ENCODE assay signal across 14 cellular contexts in genomic region chr22:22820076-22820475, GRCh38.
A peak's percentile ranks its signal among the peaks of the same experiment; 100 is the strongest.
DNase-seq lines count a peak whose midpoint lies in the region; ATAC-seq and TF ChIP-seq lines count a peak whose summit lies in the region.
"Had no signal": no experiment of that assay in that cellular context is flagged by ENCODE, and none has a peak within 500 bp of the region (broad histone marks: within the 10 kb centered on the region; RNA-seq: fewer than 3 reads in every experiment).

No MANE protein-coding gene starts in this region.

- peaks cover 94% of the 10 kb centered on the region for H3K4me1 Mint-ChIP-seq in activated naive CD8-positive, alpha-beta T cell (ENCODE audit: low read depth)
- H3K4me1 Mint-ChIP-seq in activated naive CD8-positive, alpha-beta T cell treated with anti-CD3 and anti-CD28 coated beads, Interleukin-2, amount 50 U/mL, for 24 hours = peaks cover 90% of the 10 kb centered on the region
- peaks cover 96% of the 10 kb centered on the region in 3 donors for H3K4me1 Mint-ChIP-seq in T-cell
- H3K4me1 Mint-ChIP-seq in immature natural killer cell = peaks cover 94 to 99% of the 10 kb centered on the region in 2 donors
- H3K4me1 Mint-ChIP-seq: neural crest cell had no signal

- H3K27me3 Mint-ChIP-seq in activated naive CD8-positive, alpha-beta T cell = no peaks in the 10 kb centered on the region
- no peaks in the 10 kb centered on the region for H3K27me3 Mint-ChIP-seq in activated naive CD8-positive, alpha-beta T cell treated with anti-CD3 and anti-CD28 coated beads, Interleukin-2, amount 50 U/mL, for 24 hours
- H3K27me3 Mint-ChIP-seq in T-cell (no peaks in the 10 kb centered on the region), immature natural killer cell (ENCODE audit: low read depth in 3 of 3) (peaks cover 3 to 10% (median 4%) of the 10 kb centered on the region in 3 donors)

- peaks cover 25% of the 10 kb centered on the region for H3K4me1 ChIP-seq in left ventricle myocardium inferior

- no peak for ATAC-seq in activated naive CD8-positive, alpha-beta T cell treated with anti-CD3 and anti-CD28 coated beads, Interleukin-2, amount 50 U/mL, for 24 hours
- no peak for ATAC-seq in T-cell (replicated peaks in 1 of 4)
- no peak for ATAC-seq in GM19467 (IDR thresholded peaks at IDR 0.05; ENCODE audit: unreplicated experiment)

- peaks cover 55% of the 10 kb centered on the region for H3K27me3 ChIP-seq in left ventricle myocardium inferior (ENCODE audit: low read depth)

- no peaks in the 10 kb centered on the region for H3K9me3 ChIP-seq in left ventricle myocardium inferior (replicated peaks)
- H3K9me3 ChIP-seq: esophagus squamous epithelium had no signal

- no peak overlapping the region for H3K4me3 ChIP-seq in left ventricle myocardium inferior
- H3K4me3 ChIP-seq: esophagus squamous epithelium had no signal

- intact Hi-C loops in left ventricle myocardium inferior (cut with micrococcal nuclease) = no loop called here

- H3K27ac Mint-ChIP-seq in activated naive CD8-positive, alpha-beta T cell = peak overlapping the region; percentile 89
- H3K27ac Mint-ChIP-seq in activated naive CD8-positive, alpha-beta T cell treated with anti-CD3 and anti-CD28 coated beads, Interleukin-2, amount 50 U/mL, for 24 hours = no peak overlapping the region
- H3K27ac Mint-ChIP-seq in T-cell (peak overlapping the region; percentile 99), immature natural killer cell (peak overlapping the region; percentile 90 to 99 (median 96))

- no peaks in the 10 kb centered on the region for H3K36me3 ChIP-seq in left ventricle myocardium inferior
- H3K36me3 ChIP-seq: esophagus squamous epithelium had no signal

- POLR2A ChIA-PET in T-cell (lab: Charles Lee) = interaction anchor here in 1 of 2 donors (0.6 kb wide), 1 partner anchor 299 kb away, joined by 3 read pairs; no protein-coding TSS in a partner anchor

- peak overlapping the region; percentile 68 for H3K4me3 Mint-ChIP-seq in activated naive CD8-positive, alpha-beta T cell
- H3K4me3 Mint-ChIP-seq in activated naive CD8-positive, alpha-beta T cell treated with anti-CD3 and anti-CD28 coated beads, Interleukin-2, amount 50 U/mL, for 24 hours = no peak overlapping the region
- H3K4me3 Mint-ChIP-seq in T-cell (peak overlapping the region; percentile 73 to 83 (median 77)), immature natural killer cell (peak overlapping the region; percentile 82 to 88 (median 84))
- H3K4me3 Mint-ChIP-seq: neural crest cell had no signal

- H3K36me3 Mint-ChIP-seq in activated naive CD8-positive, alpha-beta T cell = no peaks in the 10 kb centered on the region
- no peaks in the 10 kb centered on the region for H3K36me3 Mint-ChIP-seq in activated naive CD8-positive, alpha-beta T cell treated with anti-CD3 and anti-CD28 coated beads, Interleukin-2, amount 50 U/mL, for 24 hours (ENCODE audit: low read depth)
- no peaks in the 10 kb centered on the region for H3K36me3 Mint-ChIP-seq in T-cell
- H3K36me3 Mint-ChIP-seq in immature natural killer cell = peaks cover 2 to 16% (median 5%) of the 10 kb centered on the region in 3 donors

- CTCF ChIA-PET in T-cell (lab: Charles Lee) = interaction anchor here in 1 of 2 donors (0.8 to 2.2 kb wide), 2 partner anchors 10 to 32 kb away, joined by 3 to 8 read pairs; no protein-coding TSS in a partner anchor

- no peak for DNase-seq in activated naive CD8-positive, alpha-beta T cell treated with anti-CD3 and anti-CD28 coated beads, Interleukin-2, amount 50 U/mL, for 24 hours
- DNase-seq in T-cell (no peak), immature natural killer cell (no peak), NCI-H526 treated with DMSO at 0.1 percent for 48 hours (lab: John Stamatoyannopoulos, UW) (no peak), left ventricle myocardium inferior (no peak)
- DNase-seq: esophagus squamous epithelium, GDM1, left cardiac atrium, NCI-H2029, NCI-H446 had no signal

- no peak for TF ChIP-seq CTCF in left ventricle myocardium inferior (IDR thresholded peaks at IDR 0.05; ENCODE audit: borderline replicate concordance)

- no peak overlapping the region for H3K27ac ChIP-seq in left ventricle myocardium inferior (replicated peaks)
- H3K27ac ChIP-seq: esophagus squamous epithelium, VCaP had no signal

- no peaks in the 10 kb centered on the region for H3K9me3 Mint-ChIP-seq in activated naive CD8-positive, alpha-beta T cell (ENCODE audit: low read depth)
- H3K9me3 Mint-ChIP-seq in activated naive CD8-positive, alpha-beta T cell treated with anti-CD3 and anti-CD28 coated beads, Interleukin-2, amount 50 U/mL, for 24 hours = no peaks in the 10 kb centered on the region
- H3K9me3 Mint-ChIP-seq in T-cell (no peaks in the 10 kb centered on the region), immature natural killer cell (no peaks in the 10 kb centered on the region)
- H3K9me3 Mint-ChIP-seq: neural crest cell had no signal
